In the genomic region with DNA sequence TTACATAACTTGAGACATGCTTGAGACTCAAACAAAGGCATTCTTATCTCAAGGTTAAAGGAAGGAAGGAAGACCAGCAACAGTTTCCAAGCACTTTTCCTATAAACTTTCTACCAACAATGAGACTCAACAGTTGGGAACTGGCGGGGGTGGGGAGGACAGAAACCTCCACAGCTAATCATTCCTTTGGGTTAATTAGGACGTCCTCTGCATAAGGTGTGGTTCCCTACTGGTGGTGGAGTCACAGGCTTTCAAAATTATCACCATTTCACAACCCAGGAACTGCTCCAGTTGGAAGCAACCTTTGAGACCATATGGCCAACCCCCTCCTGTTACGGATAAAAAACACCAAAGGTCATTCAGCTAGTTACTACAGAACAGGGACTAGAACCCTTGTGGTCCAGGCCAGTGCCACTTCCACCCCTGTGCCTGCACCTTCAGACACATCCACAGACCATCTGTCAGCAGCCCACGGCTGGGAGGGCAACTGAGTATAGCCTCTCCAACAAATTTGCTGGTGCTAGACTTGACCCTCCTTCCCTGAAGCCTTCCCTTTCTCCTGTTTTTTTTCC, we compare ENCODE assay signal across 1 cellular context.
A peak's percentile ranks its signal among the peaks of the same experiment; 100 is the strongest.
TF ChIP-seq lines count a peak whose summit lies in the region.

No MANE protein-coding gene starts in this region.

TF ChIP-seq in HepG2, 621 proteins besides CTCF, POLR2A, EP300 and RAD21 (continued from another document and continues in another):
- TF ChIP-seq, protein P1, sequence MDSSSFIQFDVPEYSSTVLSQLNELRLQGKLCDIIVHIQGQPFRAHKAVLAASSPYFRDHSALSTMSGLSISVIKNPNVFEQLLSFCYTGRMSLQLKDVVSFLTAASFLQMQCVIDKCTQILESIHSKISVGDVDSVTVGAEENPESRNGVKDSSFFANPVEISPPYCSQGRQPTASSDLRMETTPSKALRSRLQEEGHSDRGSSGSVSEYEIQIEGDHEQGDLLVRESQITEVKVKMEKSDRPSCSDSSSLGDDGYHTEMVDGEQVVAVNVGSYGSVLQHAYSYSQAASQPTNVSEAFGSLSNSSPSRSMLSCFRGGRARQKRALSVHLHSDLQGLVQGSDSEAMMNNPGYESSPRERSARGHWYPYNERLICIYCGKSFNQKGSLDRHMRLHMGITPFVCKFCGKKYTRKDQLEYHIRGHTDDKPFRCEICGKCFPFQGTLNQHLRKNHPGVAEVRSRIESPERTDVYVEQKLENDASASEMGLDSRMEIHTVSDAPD (CRISPR knock-in tag; IDR thresholded peaks at IDR 0.05): no peak; the same call in 1 of the 2 replicates
- TF ChIP-seq, protein P2, sequence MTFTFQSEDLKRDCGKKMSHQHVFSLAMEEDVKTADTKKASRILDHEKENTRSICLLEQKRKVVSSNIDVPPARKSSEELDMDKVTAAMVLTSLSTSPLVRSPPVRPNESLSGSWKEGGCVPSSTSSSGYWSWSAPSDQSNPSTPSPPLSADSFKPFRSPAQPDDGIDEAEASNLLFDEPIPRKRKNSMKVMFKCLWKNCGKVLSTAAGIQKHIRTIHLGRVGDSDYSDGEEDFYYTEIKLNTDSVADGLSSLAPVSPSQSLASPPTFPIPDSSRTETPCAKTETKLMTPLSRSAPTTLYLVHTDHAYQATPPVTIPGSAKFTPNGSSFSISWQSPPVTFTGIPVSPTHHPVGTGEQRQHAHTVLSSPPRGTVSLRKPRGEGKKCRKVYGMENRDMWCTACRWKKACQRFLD (CRISPR knock-in tag; IDR thresholded peaks at IDR 0.05; ENCODE audit: borderline replicate concordance): no peak
- TF ChIP-seq ZNF816 (CRISPR knock-in tag; IDR thresholded peaks at IDR 0.05; ENCODE audit: borderline replicate concordance) (0 out of 2 replicates have a peak, but pooled peaks have one; percentile 4), ZNF234 (CRISPR knock-in tag; conservative IDR thresholded peaks at IDR 0.05) (no peak), ZBTB42 (CRISPR knock-in tag; IDR thresholded peaks at IDR 0.05) (no peak), ATF2 (CRISPR knock-in tag; IDR thresholded peaks at IDR 0.05) (peak; percentile 55; the same call in 1 of the 2 replicates), ZNF720 (CRISPR knock-in tag; IDR thresholded peaks at IDR 0.05) (no peak), ZNF709 (CRISPR knock-in tag; IDR thresholded peaks at IDR 0.05) (0 out of 2 replicates have a peak, but pooled peaks have one; percentile 33), CEBPB (IDR thresholded peaks at IDR 0.05; ENCODE audit: borderline replicate concordance, low read depth, low read length) (peak; percentile 90), ZBTB25 (CRISPR knock-in tag; IDR thresholded peaks at IDR 0.05) (0 out of 2 replicates have a peak, but pooled peaks have one; percentile 26), STAG1 (CRISPR knock-in tag; IDR thresholded peaks at IDR 0.05) (0 out of 2 replicates have a peak, but pooled peaks have one; percentile 8), RARA (CRISPR knock-in tag; IDR thresholded peaks at IDR 0.05) (peak; percentile 76), DR1 (CRISPR knock-in tag; IDR thresholded peaks at IDR 0.05) (no peak), ZNF83 (CRISPR knock-in tag; IDR thresholded peaks at IDR 0.05; ENCODE audit: borderline replicate concordance) (no peak), THYN1 (CRISPR knock-in tag; IDR thresholded peaks at IDR 0.05; ENCODE audit: borderline replicate concordance, low read depth) (no peak), ZFP91 (CRISPR knock-in tag; IDR thresholded peaks at IDR 0.05; ENCODE audit: borderline replicate concordance) (no peak), ATF6 (CRISPR knock-in tag; conservative IDR thresholded peaks at IDR 0.05) (0 out of 2 replicates have a peak, but pooled peaks have one; percentile 59), DMAP1 (CRISPR knock-in tag; IDR thresholded peaks at IDR 0.05) (no peak), ZNF280B (CRISPR knock-in tag; IDR thresholded peaks at IDR 0.05; ENCODE audit: borderline replicate concordance) (no peak)
- TF ChIP-seq, protein P3, sequence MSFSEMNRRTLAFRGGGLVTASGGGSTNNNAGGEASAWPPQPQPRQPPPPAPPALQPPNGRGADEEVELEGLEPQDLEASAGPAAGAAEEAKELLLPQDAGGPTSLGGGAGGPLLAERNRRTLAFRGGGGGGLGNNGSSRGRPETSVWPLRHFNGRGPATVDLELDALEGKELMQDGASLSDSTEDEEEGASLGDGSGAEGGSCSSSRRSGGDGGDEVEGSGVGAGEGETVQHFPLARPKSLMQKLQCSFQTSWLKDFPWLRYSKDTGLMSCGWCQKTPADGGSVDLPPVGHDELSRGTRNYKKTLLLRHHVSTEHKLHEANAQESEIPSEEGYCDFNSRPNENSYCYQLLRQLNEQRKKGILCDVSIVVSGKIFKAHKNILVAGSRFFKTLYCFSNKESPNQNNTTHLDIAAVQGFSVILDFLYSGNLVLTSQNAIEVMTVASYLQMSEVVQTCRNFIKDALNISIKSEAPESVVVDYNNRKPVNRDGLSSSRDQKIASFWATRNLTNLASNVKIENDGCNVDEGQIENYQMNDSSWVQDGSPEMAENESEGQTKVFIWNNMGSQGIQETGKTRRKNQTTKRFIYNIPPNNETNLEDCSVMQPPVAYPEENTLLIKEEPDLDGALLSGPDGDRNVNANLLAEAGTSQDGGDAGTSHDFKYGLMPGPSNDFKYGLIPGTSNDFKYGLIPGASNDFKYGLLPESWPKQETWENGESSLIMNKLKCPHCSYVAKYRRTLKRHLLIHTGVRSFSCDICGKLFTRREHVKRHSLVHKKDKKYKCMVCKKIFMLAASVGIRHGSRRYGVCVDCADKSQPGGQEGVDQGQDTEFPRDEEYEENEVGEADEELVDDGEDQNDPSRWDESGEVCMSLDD (CRISPR knock-in tag; IDR thresholded peaks at IDR 0.05; ENCODE audit: borderline replicate concordance): no peak
- TF ChIP-seq, protein P4, sequence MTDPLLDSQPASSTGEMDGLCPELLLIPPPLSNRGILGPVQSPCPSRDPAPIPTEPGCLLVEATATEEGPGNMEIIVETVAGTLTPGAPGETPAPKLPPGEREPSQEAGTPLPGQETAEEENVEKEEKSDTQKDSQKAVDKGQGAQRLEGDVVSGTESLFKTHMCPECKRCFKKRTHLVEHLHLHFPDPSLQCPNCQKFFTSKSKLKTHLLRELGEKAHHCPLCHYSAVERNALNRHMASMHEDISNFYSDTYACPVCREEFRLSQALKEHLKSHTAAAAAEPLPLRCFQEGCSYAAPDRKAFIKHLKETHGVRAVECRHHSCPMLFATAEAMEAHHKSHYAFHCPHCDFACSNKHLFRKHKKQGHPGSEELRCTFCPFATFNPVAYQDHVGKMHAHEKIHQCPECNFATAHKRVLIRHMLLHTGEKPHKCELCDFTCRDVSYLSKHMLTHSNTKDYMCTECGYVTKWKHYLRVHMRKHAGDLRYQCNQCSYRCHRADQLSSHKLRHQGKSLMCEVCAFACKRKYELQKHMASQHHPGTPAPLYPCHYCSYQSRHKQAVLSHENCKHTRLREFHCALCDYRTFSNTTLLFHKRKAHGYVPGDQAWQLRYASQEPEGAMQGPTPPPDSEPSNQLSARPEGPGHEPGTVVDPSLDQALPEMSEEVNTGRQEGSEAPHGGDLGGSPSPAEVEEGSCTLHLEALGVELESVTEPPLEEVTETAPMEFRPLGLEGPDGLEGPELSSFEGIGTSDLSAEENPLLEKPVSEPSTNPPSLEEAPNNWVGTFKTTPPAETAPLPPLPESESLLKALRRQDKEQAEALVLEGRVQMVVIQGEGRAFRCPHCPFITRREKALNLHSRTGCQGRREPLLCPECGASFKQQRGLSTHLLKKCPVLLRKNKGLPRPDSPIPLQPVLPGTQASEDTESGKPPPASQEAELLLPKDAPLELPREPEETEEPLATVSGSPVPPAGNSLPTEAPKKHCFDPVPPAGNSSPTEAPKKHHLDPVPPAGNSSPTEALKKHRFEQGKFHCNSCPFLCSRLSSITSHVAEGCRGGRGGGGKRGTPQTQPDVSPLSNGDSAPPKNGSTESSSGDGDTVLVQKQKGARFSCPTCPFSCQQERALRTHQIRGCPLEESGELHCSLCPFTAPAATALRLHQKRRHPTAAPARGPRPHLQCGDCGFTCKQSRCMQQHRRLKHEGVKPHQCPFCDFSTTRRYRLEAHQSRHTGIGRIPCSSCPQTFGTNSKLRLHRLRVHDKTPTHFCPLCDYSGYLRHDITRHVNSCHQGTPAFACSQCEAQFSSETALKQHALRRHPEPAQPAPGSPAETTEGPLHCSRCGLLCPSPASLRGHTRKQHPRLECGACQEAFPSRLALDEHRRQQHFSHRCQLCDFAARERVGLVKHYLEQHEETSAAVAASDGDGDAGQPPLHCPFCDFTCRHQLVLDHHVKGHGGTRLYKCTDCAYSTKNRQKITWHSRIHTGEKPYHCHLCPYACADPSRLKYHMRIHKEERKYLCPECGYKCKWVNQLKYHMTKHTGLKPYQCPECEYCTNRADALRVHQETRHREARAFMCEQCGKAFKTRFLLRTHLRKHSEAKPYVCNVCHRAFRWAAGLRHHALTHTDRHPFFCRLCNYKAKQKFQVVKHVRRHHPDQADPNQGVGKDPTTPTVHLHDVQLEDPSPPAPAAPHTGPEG (CRISPR knock-in tag; IDR thresholded peaks at IDR 0.05): no peak
- TF ChIP-seq, protein P5, sequence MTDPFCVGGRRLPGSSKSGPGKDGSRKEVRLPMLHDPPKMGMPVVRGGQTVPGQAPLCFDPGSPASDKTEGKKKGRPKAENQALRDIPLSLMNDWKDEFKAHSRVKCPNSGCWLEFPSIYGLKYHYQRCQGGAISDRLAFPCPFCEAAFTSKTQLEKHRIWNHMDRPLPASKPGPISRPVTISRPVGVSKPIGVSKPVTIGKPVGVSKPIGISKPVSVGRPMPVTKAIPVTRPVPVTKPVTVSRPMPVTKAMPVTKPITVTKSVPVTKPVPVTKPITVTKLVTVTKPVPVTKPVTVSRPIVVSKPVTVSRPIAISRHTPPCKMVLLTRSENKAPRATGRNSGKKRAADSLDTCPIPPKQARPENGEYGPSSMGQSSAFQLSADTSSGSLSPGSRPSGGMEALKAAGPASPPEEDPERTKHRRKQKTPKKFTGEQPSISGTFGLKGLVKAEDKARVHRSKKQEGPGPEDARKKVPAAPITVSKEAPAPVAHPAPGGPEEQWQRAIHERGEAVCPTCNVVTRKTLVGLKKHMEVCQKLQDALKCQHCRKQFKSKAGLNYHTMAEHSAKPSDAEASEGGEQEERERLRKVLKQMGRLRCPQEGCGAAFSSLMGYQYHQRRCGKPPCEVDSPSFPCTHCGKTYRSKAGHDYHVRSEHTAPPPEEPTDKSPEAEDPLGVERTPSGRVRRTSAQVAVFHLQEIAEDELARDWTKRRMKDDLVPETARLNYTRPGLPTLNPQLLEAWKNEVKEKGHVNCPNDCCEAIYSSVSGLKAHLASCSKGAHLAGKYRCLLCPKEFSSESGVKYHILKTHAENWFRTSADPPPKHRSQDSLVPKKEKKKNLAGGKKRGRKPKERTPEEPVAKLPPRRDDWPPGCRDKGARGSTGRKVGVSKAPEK (CRISPR knock-in tag; IDR thresholded peaks at IDR 0.05; ENCODE audit: borderline replicate concordance): peak; percentile 51; the same call in 1 of the 2 replicates
